22 cellular contexts compared by ENCODE assay signal in genomic region chr4:117941611-117942010, GRCh38.
"Had no signal": no experiment of that assay in that cellular context is flagged by ENCODE, and none has a peak within 500 bp of the region (broad histone marks: within the 10 kb centered on the region; RNA-seq: fewer than 3 reads in every experiment).

No MANE protein-coding gene starts in this region.

- H3K27ac ChIP-seq: coronary artery, esophagus squamous epithelium, psoas muscle, sigmoid colon, spleen, testis, upper lobe of left lung, VCaP had no signal

- DNase-seq: activated CD4-positive, alpha-beta memory T cell treated with anti-CD3 and anti-CD28 coated beads for 36 hours; activated CD4-positive, alpha-beta T cell treated with anti-CD3 and anti-CD28 coated beads for 36 hours; activated gamma-delta T cell; activated naive CD8-positive, alpha-beta T cell treated with anti-CD3 and anti-CD28 coated beads for 36 hours; activated T-cell treated with anti-CD3 and anti-CD28 coated beads, Interleukin-2, amount 50 U/mL, for 48 hours; effector CD4-positive, alpha-beta T cell; esophagus squamous epithelium; hypothalamus; psoas muscle; sigmoid colon; spleen; stimulated activated naive CD8-positive, alpha-beta T cell treated with anti-CD3 and anti-CD28 coated beads, Interleukin-15, amount 100 ng/mL, for 72 hours; T-cell; T-helper 9 cell; testis; upper lobe of left lung had no signal

- H3K4me1 ChIP-seq: esophagus squamous epithelium, psoas muscle, sigmoid colon, spleen, testis, upper lobe of left lung had no signal

- H3K27ac Mint-ChIP-seq: activated CD4-positive, alpha-beta memory T cell treated with anti-CD3 and anti-CD28 coated beads for 36 hours; activated CD4-positive, alpha-beta T cell treated with anti-CD3 and anti-CD28 coated beads for 36 hours; activated naive CD8-positive, alpha-beta T cell treated with anti-CD3 and anti-CD28 coated beads for 36 hours; brain; nephron; stimulated activated naive CD8-positive, alpha-beta T cell treated with anti-CD3 and anti-CD28 coated beads, Interleukin-15, amount 100 ng/mL, for 72 hours; T-cell had no signal

- ATAC-seq: activated CD4-positive, alpha-beta T cell treated with anti-CD3 and anti-CD28 coated beads for 36 hours; psoas muscle; stimulated activated naive CD8-positive, alpha-beta T cell treated with anti-CD3 and anti-CD28 coated beads, Interleukin-15, amount 100 ng/mL, for 72 hours; T-cell had no signal

- H3K9me3 ChIP-seq: psoas muscle, testis had no signal

- H3K36me3 ChIP-seq: esophagus squamous epithelium, sigmoid colon, spleen, upper lobe of left lung had no signal

- H3K36me3 Mint-ChIP-seq: activated CD4-positive, alpha-beta memory T cell treated with anti-CD3 and anti-CD28 coated beads for 36 hours; activated naive CD8-positive, alpha-beta T cell treated with anti-CD3 and anti-CD28 coated beads for 36 hours; brain; T-cell had no signal

- H3K4me3 Mint-ChIP-seq: activated CD4-positive, alpha-beta memory T cell treated with anti-CD3 and anti-CD28 coated beads for 36 hours; activated CD4-positive, alpha-beta T cell treated with anti-CD3 and anti-CD28 coated beads for 36 hours; activated naive CD8-positive, alpha-beta T cell treated with anti-CD3 and anti-CD28 coated beads for 36 hours; brain; central memory CD8-positive, alpha-beta T cell; nephron; stimulated activated naive CD8-positive, alpha-beta T cell treated with anti-CD3 and anti-CD28 coated beads, Interleukin-15, amount 100 ng/mL, for 72 hours; T-cell had no signal

- FAIRE-seq: endothelial cell of umbilical vein had no signal

- H3K27me3 ChIP-seq: esophagus squamous epithelium, sigmoid colon, spleen, testis, upper lobe of left lung had no signal

- H3K4me3 ChIP-seq: coronary artery, esophagus squamous epithelium, psoas muscle, sigmoid colon, spleen, testis, upper lobe of left lung had no signal

- H3K27me3 Mint-ChIP-seq: activated CD4-positive, alpha-beta memory T cell treated with anti-CD3 and anti-CD28 coated beads for 36 hours; activated CD4-positive, alpha-beta T cell treated with anti-CD3 and anti-CD28 coated beads for 36 hours; activated naive CD8-positive, alpha-beta T cell treated with anti-CD3 and anti-CD28 coated beads for 36 hours; central memory CD8-positive, alpha-beta T cell; stimulated activated naive CD8-positive, alpha-beta T cell treated with anti-CD3 and anti-CD28 coated beads, Interleukin-15, amount 100 ng/mL, for 72 hours; T-cell had no signal

- H3K4me1 Mint-ChIP-seq: activated CD4-positive, alpha-beta T cell treated with anti-CD3 and anti-CD28 coated beads for 36 hours; activated naive CD8-positive, alpha-beta T cell treated with anti-CD3 and anti-CD28 coated beads for 36 hours; brain; central memory CD8-positive, alpha-beta T cell; nephron; stimulated activated naive CD8-positive, alpha-beta T cell treated with anti-CD3 and anti-CD28 coated beads, Interleukin-15, amount 100 ng/mL, for 72 hours; T-cell had no signal
